In genomic region chr2:37195862-37196319, GRCh38 we compare ENCODE assay signal across 9 cellular contexts. TPM values are rescaled to one million over a fixed set of nuclear protein-coding genes. Genes with fewer than 3 reads are reported as not detected.
DNase-seq lines count a peak whose midpoint lies in the region; TF ChIP-seq lines count a peak whose summit lies in the region.
"Not testable (repeated sequence)": the region's sequence is repeated elsewhere in the genome, so short reads cannot be mapped to it uniquely, and the experiment has no call there.
"Had no signal": no experiment of that assay in that cellular context is flagged by ENCODE, and none has a peak within 500 bp of the region (broad histone marks: within the 10 kb centered on the region; RNA-seq: fewer than 3 reads in every experiment).

No MANE protein-coding gene starts in this region.

- in situ Hi-C loops in astrocyte of the spinal cord (cut with HindIII; ENCODE audit: low sequenced_read_pairs) = not testable (repeated sequence)

- H3K4me3 Mint-ChIP-seq in CD8-positive, alpha-beta memory T cell = peak overlapping the region; percentile 89 to 99 (median 95)

- intact Hi-C loops in esophagus muscularis mucosa (cut with DNase I) = loop anchor here (5.0 kb wide), 1 partner anchor 36 kb away; the partner anchor contains the start of genes CEBPZ and NDUFAF7
- intact Hi-C loops in prostate gland (cut with DNase I) = not testable (repeated sequence)

- H3K4me1 Mint-ChIP-seq in CD8-positive, alpha-beta memory T cell = peaks cover 32 to 38% (median 34%) of the 10 kb centered on the region in 3 donors

- not testable (repeated sequence) for DNase-seq in CD8-positive, alpha-beta memory T cell; Jurkat, Clone E6-1 (ENCODE audit: low read depth, low spot score); WERI-Rb-1; astrocyte of the spinal cord (ENCODE audit: low read depth, low spot score); esophagus muscularis mucosa (ENCODE audit: extremely low spot score); prostate gland (ENCODE audit: low spot score); tibial nerve (ENCODE audit: low spot score in 2 of 2)

- H3K9me3 ChIP-seq in CD8-positive, alpha-beta memory T cell (ENCODE audit: low read length); WERI-Rb-1 (ENCODE audit: severe bottlenecking); esophagus muscularis mucosa; liver (ENCODE audit: control insufficient read depth in 4 of 4, low read length in 3 of 4); prostate gland; tibial nerve: not testable (repeated sequence)

- peak overlapping the region; percentile 82 for H3K27ac ChIP-seq in CD8-positive, alpha-beta memory T cell (ENCODE audit: low read depth, low read length)
- H3K27ac ChIP-seq in WERI-Rb-1 (peak overlapping the region; percentile 83), esophagus muscularis mucosa (replicated peaks in 1 of 4) (peak overlapping the region; percentile 87 to 95 (median 92)), liver (ENCODE audit: low read depth in 1 of 2, low read length in 2 of 2) (peak overlapping the region; percentile 89 to 93), prostate gland (peak overlapping the region; percentile 78 to 85), tibial nerve (peak overlapping the region; percentile 76 to 95 (median 90))

- H3K4me3 ChIP-seq in CD8-positive, alpha-beta memory T cell (ENCODE audit: low read length) = peak overlapping the region; percentile 82
- peak overlapping the region; percentile 70 for H3K4me3 ChIP-seq in Jurkat, Clone E6-1 (ENCODE audit: low read length)
- peak overlapping the region; percentile 91 for H3K4me3 ChIP-seq in WERI-Rb-1 (ENCODE audit: low read depth, low read length)
- peak overlapping the region; percentile 76 for H3K4me3 ChIP-seq in astrocyte of the spinal cord (ENCODE audit: low read depth, low read length)
- H3K4me3 ChIP-seq in esophagus muscularis mucosa = peak overlapping the region; percentile 81 to 90 (median 85)
- H3K4me3 ChIP-seq in liver (ENCODE audit: low read depth in 1 of 3, low read length in 3 of 3) = peak overlapping the region; percentile 67 to 87 (median 79)
- H3K4me3 ChIP-seq in prostate gland = peak overlapping the region; percentile 63 to 67
- peak overlapping the region; percentile 76 to 97 (median 90) for H3K4me3 ChIP-seq in tibial nerve

- H3K27me3 ChIP-seq in CD8-positive, alpha-beta memory T cell (ENCODE audit: insufficient read depth, low read length, poor library complexity, severe bottlenecking); WERI-Rb-1 (ENCODE audit: insufficient read depth, low read depth, severe bottlenecking); esophagus muscularis mucosa; liver (ENCODE audit: control insufficient read depth in 4 of 4, insufficient read depth in 4 of 4, low read length in 3 of 4); prostate gland (replicated peaks; ENCODE audit: insufficient read depth); tibial nerve: not testable (repeated sequence)

- peak overlapping the region in 1 of 2 donors; percentile 49 for H3K9ac ChIP-seq in liver (ENCODE audit: low read depth in 1 of 2, low read length in 2 of 2)

- H3K9me3 Mint-ChIP-seq in CD8-positive, alpha-beta memory T cell = not testable (repeated sequence)

- 80% methylated on average over 20 of the region's 20 CpGs for WGBS in esophagus muscularis mucosa
- 82% methylated on average over 20 of the region's 20 CpGs for WGBS in liver
- WGBS in prostate gland = 85% methylated on average over 20 of the region's 20 CpGs
- 83 to 89% methylated on average over 20 of the region's 20 CpGs for WGBS in tibial nerve, 2 donors

- TF ChIP-seq POLR2A in esophagus muscularis mucosa (IDR thresholded peaks at IDR 0.05; ENCODE audit: low read depth); prostate gland (IDR thresholded peaks at IDR 0.05); tibial nerve (IDR thresholded peaks at IDR 0.05): not testable (repeated sequence)

- TF ChIP-seq EP300 in esophagus muscularis mucosa (IDR thresholded peaks at IDR 0.05); tibial nerve (IDR thresholded peaks at IDR 0.05): not testable (repeated sequence)

- TF ChIP-seq RAD21 in liver (IDR thresholded peaks at IDR 0.05) = not testable (repeated sequence)

- not testable (repeated sequence) for H3K27me3 Mint-ChIP-seq in CD8-positive, alpha-beta memory T cell

- CTCF ChIA-PET in CD8-positive, alpha-beta memory T cell (lab: Charles Lee) = not testable (repeated sequence)

- POLR2A ChIA-PET in CD8-positive, alpha-beta memory T cell (lab: Charles Lee) = not testable (repeated sequence)

- not testable (repeated sequence) for TF ChIP-seq CTCF in WERI-Rb-1 (IDR thresholded peaks at IDR 0.05; ENCODE audit: low read depth, low read length); astrocyte of the spinal cord (IDR thresholded peaks at IDR 0.05; ENCODE audit: low read depth, low read length); esophagus muscularis mucosa (IDR thresholded peaks at IDR 0.05); liver (IDR thresholded peaks at IDR 0.05; ENCODE audit: low read depth, low read length, missing input control); prostate gland (IDR thresholded peaks at IDR 0.05); tibial nerve (IDR thresholded peaks at IDR 0.05)

- H3K27ac Mint-ChIP-seq in CD8-positive, alpha-beta memory T cell = peak overlapping the region; percentile 78 to 100 (median 98)

- peaks cover 0 to 22% (median 0%) of the 10 kb centered on the region in 3 donors for H3K36me3 Mint-ChIP-seq in CD8-positive, alpha-beta memory T cell

- peaks cover 26% of the 10 kb centered on the region for H3K4me1 ChIP-seq in CD8-positive, alpha-beta memory T cell (ENCODE audit: insufficient read depth, low read length)
- H3K4me1 ChIP-seq in esophagus muscularis mucosa (peaks cover 12 to 30% (median 23%) of the 10 kb centered on the region in 4 donors), tibial nerve (peaks cover 0 to 23% (median 8%) of the 10 kb centered on the region in 4 donors)
- H3K4me1 ChIP-seq in liver (ENCODE audit: control insufficient read depth in 4 of 4, insufficient read depth in 4 of 4, low read length in 3 of 4); prostate gland (replicated peaks): not testable (repeated sequence)

- not testable (repeated sequence) for H3K36me3 ChIP-seq in CD8-positive, alpha-beta memory T cell (ENCODE audit: insufficient read depth, low read length); liver (ENCODE audit: control insufficient read depth in 4 of 4, insufficient read depth in 3 of 4, low read depth in 1 of 4, low read length in 3 of 4); prostate gland
- peaks cover 21% of the 10 kb centered on the region for H3K36me3 ChIP-seq in WERI-Rb-1
- peaks cover 5 to 12% (median 7%) of the 10 kb centered on the region in 4 donors for H3K36me3 ChIP-seq in esophagus muscularis mucosa
- H3K36me3 ChIP-seq in tibial nerve = peaks cover 0 to 23% (median 0%) of the 10 kb centered on the region in 3 donors

RNA-seq across cellular contexts. Expression of gene CEBPZOS, which starts 0.4 kb away (rescaled TPM):
- 10 to 100 TPM; 33.7 to 35.0 TPM for total RNA-seq in CD8-positive, alpha-beta memory T cell
- 43.6 TPM for polyA plus RNA-seq in CD8-positive, alpha-beta memory T cell
- 1.2 TPM for polyA plus RNA-seq in Jurkat, Clone E6-1 (2012; ENCODE audit: insufficient read depth, insufficient read length)
- total RNA-seq in esophagus muscularis mucosa = 10 to 100 TPM; 25.2 to 31.6 (median 28.2) TPM
- 10 to 100 TPM; 10.2 to 16.8 TPM for total RNA-seq in liver
- 10 to 100 TPM in 1 of 2 donors, 1 to 10 TPM in 1; 9.1 to 22.9 TPM for polyA plus RNA-seq in liver
- total RNA-seq in prostate gland = 10 to 100 TPM; 24.3 to 45.2 TPM
- 10 to 100 TPM; 18.0 to 28.2 (median 21.8) TPM for total RNA-seq in tibial nerve

RNA-seq across cellular contexts. Expression of gene SULT6B1, which starts 7.4 kb away (rescaled TPM):
- not detected for total RNA-seq in CD8-positive, alpha-beta memory T cell
- polyA plus RNA-seq in CD8-positive, alpha-beta memory T cell = not detected
- not detected for polyA plus RNA-seq in Jurkat, Clone E6-1 (2012; ENCODE audit: insufficient read depth, insufficient read length)
- total RNA-seq in esophagus muscularis mucosa = not detected
- total RNA-seq in liver = not detected
- polyA plus RNA-seq in liver = not detected
- total RNA-seq in prostate gland = not detected
- total RNA-seq in tibial nerve = not detected
- total RNA-seq: progenitor cell of endocrine pancreas had no signal

RNA-seq across cellular contexts. Expression of gene CEBPZ, which starts 35.5 kb away (rescaled TPM):
- 100 to 1,000 TPM; 100 to 104 TPM for total RNA-seq in CD8-positive, alpha-beta memory T cell
- 31.1 TPM for polyA plus RNA-seq in CD8-positive, alpha-beta memory T cell
- polyA plus RNA-seq in Jurkat, Clone E6-1 (2012; ENCODE audit: insufficient read depth, insufficient read length) = 32.8 TPM
- total RNA-seq in esophagus muscularis mucosa (10 to 100 TPM; 22.4 to 34.5 (median 30.0) TPM), liver (10 to 100 TPM; 19.1 to 25.6 TPM), prostate gland (10 to 100 TPM; 27.5 to 35.4 TPM), tibial nerve (10 to 100 TPM; 25.3 to 37.9 (median 29.0) TPM)
- polyA plus RNA-seq in liver = 10 to 100 TPM; 15.7 to 20.7 TPM

RNA-seq across cellular contexts. Expression of gene NDUFAF7, which starts 35.6 kb away (rescaled TPM):
- 10 to 100 TPM; 20.3 to 20.4 TPM for total RNA-seq in CD8-positive, alpha-beta memory T cell
- 6.8 TPM for polyA plus RNA-seq in CD8-positive, alpha-beta memory T cell
- polyA plus RNA-seq in Jurkat, Clone E6-1 (2012; ENCODE audit: insufficient read depth, insufficient read length) = 20.3 TPM
- 10 to 100 TPM; 12.3 to 16.3 (median 13.4) TPM for total RNA-seq in esophagus muscularis mucosa
- total RNA-seq in liver = 10 to 100 TPM in 1 of 2 donors, 1 to 10 TPM in 1; 9.9 to 13.6 TPM
- 10 to 100 TPM in 1 of 2 donors, 1 to 10 TPM in 1; 8.7 to 12.7 TPM for polyA plus RNA-seq in liver
- total RNA-seq in prostate gland = 10 to 100 TPM; 12.8 to 25.7 TPM
- total RNA-seq in tibial nerve = 10 to 100 TPM; 14.7 to 23.4 (median 19.1) TPM

RNA-seq across cellular contexts. Expression of gene EIF2AK2, which starts 39.1 kb away (rescaled TPM):
- 10 to 100 TPM; 36.0 to 39.8 TPM for total RNA-seq in CD8-positive, alpha-beta memory T cell
- 42.6 TPM for polyA plus RNA-seq in CD8-positive, alpha-beta memory T cell
- 7.3 TPM for polyA plus RNA-seq in Jurkat, Clone E6-1 (2012; ENCODE audit: insufficient read depth, insufficient read length)
- total RNA-seq in esophagus muscularis mucosa = 10 to 100 TPM; 23.7 to 28.4 (median 27.8) TPM
- 10 to 100 TPM; 14.9 to 20.0 TPM for total RNA-seq in liver
- 10 to 100 TPM in 1 of 2 donors, 1 to 10 TPM in 1; 4.4 to 11.4 TPM for polyA plus RNA-seq in liver
- total RNA-seq in prostate gland = 10 to 100 TPM; 20.8 to 32.1 TPM
- total RNA-seq in tibial nerve = 10 to 100 TPM; 21.6 to 36.0 (median 25.7) TPM
